7 cellular contexts compared by ENCODE assay signal in the genomic region with DNA sequence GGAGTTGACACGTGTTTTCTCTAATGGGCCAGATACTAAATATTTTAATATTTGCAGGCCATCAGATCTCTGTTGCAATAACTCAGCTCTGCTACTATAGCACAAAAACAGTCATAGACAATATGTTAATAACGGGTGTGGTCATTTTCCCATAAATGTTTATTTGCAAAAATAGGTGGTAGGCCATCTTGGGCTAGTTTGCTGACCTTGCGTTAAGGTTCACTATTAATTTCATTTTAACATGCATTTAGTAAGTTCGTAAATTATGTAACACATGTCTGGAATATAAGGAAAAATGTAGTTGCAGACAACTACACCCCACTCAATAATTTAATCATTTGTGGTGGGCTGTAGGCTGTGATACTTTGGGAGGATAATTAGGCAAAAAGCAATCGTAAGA.
"Had no signal": no experiment of that assay in that cellular context is flagged by ENCODE, and none has a peak within 500 bp of the region (broad histone marks: within the 10 kb centered on the region; RNA-seq: fewer than 3 reads in every experiment).

No MANE protein-coding gene starts in this region.

- H3K27me3 Mint-ChIP-seq: IgD-negative memory B cell had no signal

- H3K27ac ChIP-seq: HL-60, KMS-11 had no signal

- H3K4me2 ChIP-seq: KMS-11 had no signal

- H3K4me3 Mint-ChIP-seq: IgD-negative memory B cell had no signal

- DNase-seq: Karpas-422, KBM-7, KG1 had no signal

- H3K36me3 Mint-ChIP-seq: IgD-negative memory B cell had no signal

- H3K9ac ChIP-seq: KMS-11 had no signal

- H3K27ac Mint-ChIP-seq: IgD-negative memory B cell had no signal

- FAIRE-seq: HTR-8/SVneo had no signal
